9 cellular contexts compared by ENCODE assay signal in the genomic region with DNA sequence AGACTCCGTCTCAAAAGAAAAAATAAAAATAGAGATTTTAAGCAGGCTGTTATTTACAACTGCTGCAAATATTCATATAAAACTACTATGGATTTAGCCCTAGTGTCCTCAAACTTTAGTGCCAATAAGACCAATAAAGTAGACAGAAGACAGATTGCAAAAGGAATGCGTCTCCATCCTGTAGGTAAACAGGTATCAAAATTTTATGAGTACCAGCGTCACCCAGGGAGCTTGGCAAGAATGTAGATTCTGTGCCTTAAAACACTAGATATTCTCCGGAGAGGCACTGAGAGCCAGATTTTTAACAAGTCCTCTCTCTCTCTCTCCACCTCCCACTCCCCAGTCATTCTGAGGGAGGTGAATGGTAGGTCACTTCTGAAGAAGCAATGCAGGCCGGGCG.
"Had no signal": no experiment of that assay in that cellular context is flagged by ENCODE, and none has a peak within 500 bp of the region (broad histone marks: within the 10 kb centered on the region; RNA-seq: fewer than 3 reads in every experiment).

No MANE protein-coding gene starts in this region.

- DNase-seq: GM23248, GOT3, H7, HFFc6 had no signal

- FAIRE-seq: HepG2 had no signal

- H3K27ac Mint-ChIP-seq: HFFc6 had no signal

- H3K9ac ChIP-seq: GM23248 had no signal

- H2AFZ ChIP-seq: GM23248 had no signal

- H3K36me3 ChIP-seq: HAP-1 had no signal

- H3K27me3 Mint-ChIP-seq: IgD-negative memory B cell had no signal

- H3K27ac ChIP-seq: GM23248, HL-60 had no signal

- ATAC-seq: HCT116, HepG2 had no signal

- H3K4me3 Mint-ChIP-seq: HFFc6 had no signal

- H3K9me3 Mint-ChIP-seq: HFFc6, IgD-negative memory B cell had no signal

- H3K4me3 ChIP-seq: GM23248, HAP-1 had no signal

- H3K9me3 ChIP-seq: HAP-1 had no signal
